ENCODE assay signal across 16 cellular contexts in genomic region chr12:54206807-54207206, GRCh38.
"Had no signal": no experiment of that assay in that cellular context is flagged by ENCODE, and none has a peak within 500 bp of the region (broad histone marks: within the 10 kb centered on the region; RNA-seq: fewer than 3 reads in every experiment).

No MANE protein-coding gene starts in this region.

- DNase-seq: dermis blood vessel endothelial cell; erythroblast; head of caudate nucleus; left colon; mesendoderm; naive B cell; stimulated activated CD4-positive, alpha-beta T cell treated with anti-CD3 and anti-CD28 coated beads, Interleukin-2, amount 100 ng/mL, for 24 hours; stimulated activated CD4-positive, alpha-beta T cell treated with anti-CD3 and anti-CD28 coated beads, Interleukin-4, amount 100 ng/mL, for 4 hours; stimulated activated naive B cell treated with anti-CD40 and anti-IgM and Interleukin-4, amounts not matched to agents 10 μg/mL and 1 μg/mL and 100 μg/mL, for 72 hours; stimulated activated naive CD8-positive, alpha-beta T cell treated with anti-CD3 and anti-CD28 coated beads, Interleukin-15, amount 100 ng/mL, for 72 hours; testis; upper lobe of right lung had no signal

- H3K4me3 ChIP-seq: hepatocyte, skin epidermis, testis, tibial nerve, upper lobe of right lung, vagina had no signal

- ATAC-seq: left colon had no signal
